8 cellular contexts compared by ENCODE assay signal in genomic region chr12:113467154-113467513, GRCh38. TPM values are rescaled to one million over a fixed set of nuclear protein-coding genes. Genes with fewer than 3 reads are reported as not detected.
DNase-seq lines count a peak whose midpoint lies in the region; ATAC-seq and TF ChIP-seq lines count a peak whose summit lies in the region.

No MANE protein-coding gene starts in this region.

- peak overlapping the region in 3 of 4 donors; percentile 31 to 46 (median 46) for H3K4me3 ChIP-seq in Peyer's patch
- peak overlapping the region; percentile 24 to 38 for H3K4me3 ChIP-seq in foreskin fibroblast (ENCODE audit: low read depth in 1 of 2, low read length in 2 of 2)
- H3K4me3 ChIP-seq in sigmoid colon: peak overlapping the region in 3 of 4 donors; percentile 12 to 40 (median 37)

- TF ChIP-seq CTCF in GM13977 (IDR thresholded peaks at IDR 0.05; ENCODE audit: extremely low read depth, insufficient read depth, missing control alignments) (no peak), Peyer's patch (IDR thresholded peaks at IDR 0.05) (no peak), foreskin fibroblast (IDR thresholded peaks at IDR 0.05; ENCODE audit: low read depth, low read length) (no peak), sigmoid colon (IDR thresholded peaks at IDR 0.05) (no peak)

- ATAC-seq in HG03139 (IDR thresholded peaks at IDR 0.05; ENCODE audit: unreplicated experiment) (no peak), HG03196 (IDR thresholded peaks at IDR 0.05; ENCODE audit: unreplicated experiment) (no peak)

- H3K9me3 ChIP-seq in Peyer's patch: no peaks in the 10 kb centered on the region
- H3K9me3 ChIP-seq in sigmoid colon: no peaks in the 10 kb centered on the region

- DNase-seq in GM13977 (ENCODE audit: low spot score): peak; percentile 32
- DNase-seq in Peyer's patch: no peak
- DNase-seq in foreskin fibroblast: peak in 1 of 2 donors; percentile 9
- DNase-seq in sigmoid colon: no peak
- DNase-seq in HT-29 (ENCODE audit: low spot score): no peak
- DNase-seq in middle frontal gyrus (ENCODE audit: extremely low spot score, low spot score): no peak

- in situ Hi-C loops in GM13977 (cut with MboI; ENCODE audit: low pct_unique_long_range_greater_than_20kb, low sequenced_read_pairs, unreplicated experiment): loop anchor here (25.0 kb wide), 2 partner anchors 945 to 1220 kb away; partner anchors contain the start of genes TBX3 and TBX5

- intact Hi-C loops in sigmoid colon (cut with DNase I): no loop called here

- WGBS in sigmoid colon, 2 donors: 3 to 6% methylated on average over 30 of the region's 30 CpGs

- no peaks in the 10 kb centered on the region for H3K36me3 ChIP-seq in Peyer's patch
- no peaks in the 10 kb centered on the region for H3K36me3 ChIP-seq in sigmoid colon

- peaks cover 0 to 77% of the 10 kb centered on the region in 2 donors for H3K27me3 ChIP-seq in Peyer's patch
- H3K27me3 ChIP-seq in sigmoid colon: peaks cover 69 to 100% (median 96%) of the 10 kb centered on the region in 3 donors

- TF ChIP-seq EP300 in sigmoid colon (IDR thresholded peaks at IDR 0.05): no peak

- H3K27ac ChIP-seq in Peyer's patch (no peak overlapping the region), sigmoid colon (no peak overlapping the region)

- H3K4me1 ChIP-seq in Peyer's patch (peaks cover 0 to 52% (median 16%) of the 10 kb centered on the region in 4 donors), sigmoid colon (peaks cover 0 to 55% (median 45%) of the 10 kb centered on the region in 4 donors)

- no peak for TF ChIP-seq POLR2A in Peyer's patch (IDR thresholded peaks at IDR 0.05)
- no peak for TF ChIP-seq POLR2A in sigmoid colon (IDR thresholded peaks at IDR 0.05)

RNA-seq across cellular contexts. Expression of gene LHX5, which starts 4.5 kb away (rescaled TPM):
- not detected for total RNA-seq in Peyer's patch
- total RNA-seq in sigmoid colon: not detected
- not detected for polyA plus RNA-seq in sigmoid colon
- not detected in 2 replicates for total RNA-seq in HT-29 (2014; rRNA removed; shearing (Covaris generic))

RNA-seq across cellular contexts. Expression of gene SDSL, which starts 45.0 kb away (rescaled TPM):
- total RNA-seq in Peyer's patch: 10 to 100 TPM in 3 of 4 donors, 1 to 10 TPM in 1; 7.5 to 21.5 (median 11.4) TPM
- total RNA-seq in sigmoid colon: 1 to 10 TPM in 2 of 4 donors, under 1 TPM in 2; 0.82 to 1.9 (median 0.95) TPM
- polyA plus RNA-seq in sigmoid colon: 10 to 100 TPM; 24.3 to 33.0 (median 32.6) TPM
- 6.6 and 9.1 TPM in 2 replicates for total RNA-seq in HT-29 (2014; rRNA removed; shearing (Covaris generic))
